22 cellular contexts compared by ENCODE assay signal in genomic region chr4:161817822-161818412, GRCh38.
"Had no signal": no experiment of that assay in that cellular context is flagged by ENCODE, and none has a peak within 500 bp of the region (broad histone marks: within the 10 kb centered on the region; RNA-seq: fewer than 3 reads in every experiment).

No MANE protein-coding gene starts in this region.

- H3K27me3 Mint-ChIP-seq: activated B cell treated with CpG ODN at 0.5 μM for 24 hours; activated CD4-positive, alpha-beta memory T cell treated with anti-CD3 and anti-CD28 coated beads, Interleukin-2, amount 10 ng/mL, durations not matched to agents 7 days and 5 days; activated CD8-positive, alpha-beta memory T cell treated with anti-CD3 and anti-CD28 coated beads, Interleukin-2, amount 10 ng/mL, durations not matched to agents 7 days and 5 days; activated naive CD8-positive, alpha-beta T cell treated with anti-CD3 and anti-CD28 coated beads for 36 hours; naive B cell; progenitor cell of endocrine pancreas had no signal

- H3K4me3 Mint-ChIP-seq: activated B cell treated with CpG ODN at 0.5 μM for 24 hours; activated CD4-positive, alpha-beta memory T cell treated with anti-CD3 and anti-CD28 coated beads, Interleukin-2, amount 10 ng/mL, durations not matched to agents 7 days and 5 days; activated CD8-positive, alpha-beta memory T cell treated with anti-CD3 and anti-CD28 coated beads, Interleukin-2, amount 10 ng/mL, durations not matched to agents 7 days and 5 days; activated naive CD8-positive, alpha-beta T cell treated with anti-CD3 and anti-CD28 coated beads for 36 hours; immature natural killer cell; naive B cell; neural crest cell had no signal

- H3K27ac ChIP-seq: esophagus muscularis mucosa, skin epidermis, stomach, thoracic aorta, upper lobe of left lung had no signal

- H3K27me3 ChIP-seq: esophagus muscularis mucosa, stomach, upper lobe of left lung had no signal

- H3K27ac Mint-ChIP-seq: activated B cell treated with CpG ODN at 0.5 μM for 24 hours; activated CD4-positive, alpha-beta memory T cell treated with anti-CD3 and anti-CD28 coated beads, Interleukin-2, amount 10 ng/mL, durations not matched to agents 7 days and 5 days; activated CD8-positive, alpha-beta memory T cell treated with anti-CD3 and anti-CD28 coated beads, Interleukin-2, amount 10 ng/mL, durations not matched to agents 7 days and 5 days; activated naive CD8-positive, alpha-beta T cell treated with anti-CD3 and anti-CD28 coated beads for 36 hours; immature natural killer cell; naive B cell; progenitor cell of endocrine pancreas had no signal

- DNase-seq: activated B cell treated with CpG ODN at 0.5 μM for 24 hours; activated CD4-positive, alpha-beta memory T cell treated with anti-CD3 and anti-CD28 coated beads, Interleukin-2, amount 10 ng/mL, durations not matched to agents 7 days and 5 days; activated CD4-positive, alpha-beta T cell treated with anti-CD3 and anti-CD28 coated beads for 4 hours; activated CD8-positive, alpha-beta memory T cell treated with anti-CD3 and anti-CD28 coated beads, Interleukin-2, amount 10 ng/mL, durations not matched to agents 7 days and 5 days; activated naive CD4-positive, alpha-beta T cell; activated naive CD8-positive, alpha-beta T cell treated with anti-CD3 and anti-CD28 coated beads for 36 hours; amniotic stem cell; effector CD4-positive, alpha-beta T cell; immature natural killer cell; mesenchymal stem cell; mucosa of descending colon; naive B cell; right cardiac atrium; stimulated activated CD4-positive, alpha-beta T cell treated with anti-CD3 and anti-CD28 coated beads, Interleukin-15, amount 100 ng/mL, for 24 hours; stimulated activated CD4-positive, alpha-beta T cell treated with anti-CD3 and anti-CD28 coated beads, Interleukin-2, amount 100 ng/mL, for 48 hours; stomach; upper lobe of left lung had no signal

- H3K9me3 Mint-ChIP-seq: activated CD4-positive, alpha-beta memory T cell treated with anti-CD3 and anti-CD28 coated beads, Interleukin-2, amount 10 ng/mL, durations not matched to agents 7 days and 5 days; activated naive CD8-positive, alpha-beta T cell treated with anti-CD3 and anti-CD28 coated beads for 36 hours had no signal

- H3K36me3 Mint-ChIP-seq: activated CD8-positive, alpha-beta memory T cell treated with anti-CD3 and anti-CD28 coated beads, Interleukin-2, amount 10 ng/mL, durations not matched to agents 7 days and 5 days; activated naive CD8-positive, alpha-beta T cell treated with anti-CD3 and anti-CD28 coated beads for 36 hours; immature natural killer cell; naive B cell had no signal

- H3K9me3 ChIP-seq: mucosa of descending colon, thoracic aorta had no signal

- H3K4me1 ChIP-seq: stomach, upper lobe of left lung had no signal

- H3K4me1 Mint-ChIP-seq: activated B cell treated with CpG ODN at 0.5 μM for 24 hours; activated CD4-positive, alpha-beta memory T cell treated with anti-CD3 and anti-CD28 coated beads, Interleukin-2, amount 10 ng/mL, durations not matched to agents 7 days and 5 days; activated CD8-positive, alpha-beta memory T cell treated with anti-CD3 and anti-CD28 coated beads, Interleukin-2, amount 10 ng/mL, durations not matched to agents 7 days and 5 days; activated naive CD8-positive, alpha-beta T cell treated with anti-CD3 and anti-CD28 coated beads for 36 hours; immature natural killer cell; naive B cell; neural crest cell had no signal

- H3K4me3 ChIP-seq: esophagus muscularis mucosa, mucosa of descending colon, skin epidermis, stomach, thoracic aorta, upper lobe of left lung had no signal

- ATAC-seq: activated CD8-positive, alpha-beta memory T cell treated with anti-CD3 and anti-CD28 coated beads, Interleukin-2, amount 10 ng/mL, durations not matched to agents 7 days and 5 days; mucosa of descending colon; right cardiac atrium had no signal

- H3K36me3 ChIP-seq: esophagus muscularis mucosa, stomach, thoracic aorta, upper lobe of left lung had no signal
